In genomic region chr16:67173808-67174705, GRCh38 we compare ENCODE assay signal across 8 cellular contexts. TPM values are rescaled to one million over a fixed set of nuclear protein-coding genes. Genes with fewer than 3 reads are reported as not detected.
A peak's percentile ranks its signal among the peaks of the same experiment; 100 is the strongest.
DNase-seq lines count a peak whose midpoint lies in the region; ATAC-seq and TF ChIP-seq lines count a peak whose summit lies in the region.

No MANE protein-coding gene starts in this region.

- H3K9me3 ChIP-seq in OCI-LY3 (ENCODE audit: insufficient read depth, low read length) (no peaks in the 10 kb centered on the region), transverse colon (no peaks in the 10 kb centered on the region)
- no peaks in the 10 kb centered on the region for H3K9me3 ChIP-seq in naive thymus-derived CD4-positive, alpha-beta T cell (ENCODE audit: control insufficient read depth in 2 of 3, low read length in 3 of 3)

- CTCF ChIA-PET in naive thymus-derived CD4-positive, alpha-beta T cell (lab: Charles Lee), result interaction anchor here (1.1 to 1.5 kb wide), 3 partner anchors 12 to 155 kb away, joined by 4 to 5 read pairs (median 5); no protein-coding TSS in a partner anchor

- ATAC-seq in GM18511 (IDR thresholded peaks at IDR 0.05; ENCODE audit: unreplicated experiment), result peak; percentile 53
- ATAC-seq in naive thymus-derived CD4-positive, alpha-beta T cell, result peak; percentile 87

- H3K4me1 Mint-ChIP-seq in naive thymus-derived CD4-positive, alpha-beta T cell, result peaks cover 15 to 72% (median 36%) of the 10 kb centered on the region in 7 donors

- H3K36me3 Mint-ChIP-seq in naive thymus-derived CD4-positive, alpha-beta T cell, result peaks cover 0 to 33% (median 0%) of the 10 kb centered on the region in 5 donors

- TF ChIP-seq CTCF in AG09319 (IDR thresholded peaks at IDR 0.05; ENCODE audit: low read depth, low read length), result peak; percentile 33
- no peak for TF ChIP-seq CTCF in HL-60 (IDR thresholded peaks at IDR 0.05; ENCODE audit: insufficient read depth, low read length)
- TF ChIP-seq CTCF in OCI-LY3 (IDR thresholded peaks at IDR 0.05; ENCODE audit: low read depth, low read length), result 0 out of 2 replicates have a peak, but pooled peaks have one; percentile 6
- TF ChIP-seq CTCF in fibroblast of pulmonary artery (IDR thresholded peaks at IDR 0.05; ENCODE audit: low read length, missing control alignments), result peak; percentile 27
- TF ChIP-seq CTCF in transverse colon (IDR thresholded peaks at IDR 0.05), result peak in 4 of 5 experiments; percentile 8 to 30 (median 21)

- H3K27ac ChIP-seq in HL-60 (replicated peaks) (no peak overlapping the region), OCI-LY3 (ENCODE audit: low read length) (no peak overlapping the region), transverse colon (peak overlapping the region; percentile 89 to 95 (median 94))
- no peak overlapping the region for H3K27ac ChIP-seq in naive thymus-derived CD4-positive, alpha-beta T cell (ENCODE audit: low read depth, low read length)

- POLR2A ChIA-PET in naive thymus-derived CD4-positive, alpha-beta T cell (lab: Charles Lee), result interaction anchor here (1.0 to 4.1 kb wide), 6 partner anchors 11 to 227 kb away, joined by 3 to 31 read pairs (median 4); partner anchors contain the start of genes FBXL8 and TRADD

- TF ChIP-seq POLR2A in transverse colon (IDR thresholded peaks at IDR 0.05), result peak; percentile 96

- peaks cover 10% of the 10 kb centered on the region; the same call in 1 of the 2 replicates for H3K79me2 ChIP-seq in OCI-LY3 (ENCODE audit: low read length)

- no peak overlapping the region for H2AFZ ChIP-seq in OCI-LY3 (ENCODE audit: low read depth, low read length)

- H3K9ac ChIP-seq in OCI-LY3 (ENCODE audit: low read length), result peak overlapping the region; percentile 45

- DNase-seq in AG09319 (ENCODE audit: extremely low read depth, low read depth) (peak; percentile 56), HL-60 (ENCODE audit: low read depth in 1 of 2, low spot score in 1 of 2) (peak in 1 of 2 experiments; percentile 77), activated gamma-delta T cell (lab: John Stamatoyannopoulos, UW) (peak; percentile 62), fibroblast of pulmonary artery (ENCODE audit: low read depth) (peak; percentile 85), transverse colon (peak; percentile 93)
- DNase-seq in naive thymus-derived CD4-positive, alpha-beta T cell, result peak in 7 of 9 donors; percentile 42 to 78 (median 47)

- peak overlapping the region; percentile 70 to 94 (median 86) for H3K4me3 Mint-ChIP-seq in naive thymus-derived CD4-positive, alpha-beta T cell

- intact Hi-C loops in naive thymus-derived CD4-positive, alpha-beta T cell (cut with micrococcal nuclease), result loop anchor here (1.0 kb wide), 2 partner anchors 9 to 13 kb away; partner anchors contain the start of gene MATCAP1 (in 2 of the 2)
- intact Hi-C loops in transverse colon (cut with DNase I; ENCODE audit: low total_unique reads), result loop anchor here (5.0 kb wide), 1 partner anchor 367 kb away; no protein-coding TSS in a partner anchor

- in situ Hi-C loops in transverse colon (cut with MboI; ENCODE audit: low pct_ligation_motif_present in 1 of 4, low pct_unique_long_range_greater_than_20kb in 1 of 4, low sequenced_read_pairs in 3 of 4), result loop anchor here in 2 of 4 donors (25.0 kb wide), 2 partner anchors 187 to 212 kb away; partner anchors contain the start of genes CES3 (in 1 of the 2) and CES4A (in 1 of the 2)

- H3K9me3 Mint-ChIP-seq in naive thymus-derived CD4-positive, alpha-beta T cell, result peaks cover 0 to 1% (median 0%) of the 10 kb centered on the region in 11 donors

- peaks cover 44% of the 10 kb centered on the region for H3K4me1 ChIP-seq in OCI-LY3 (ENCODE audit: low read length)
- H3K4me1 ChIP-seq in naive thymus-derived CD4-positive, alpha-beta T cell (ENCODE audit: control insufficient read depth in 2 of 2, insufficient read depth in 2 of 2, low read length in 2 of 2), result peaks cover 24 to 29% of the 10 kb centered on the region in 2 donors
- H3K4me1 ChIP-seq in transverse colon, result peaks cover 39 to 62% (median 48%) of the 10 kb centered on the region in 4 donors

- H3K27ac Mint-ChIP-seq in naive thymus-derived CD4-positive, alpha-beta T cell, result peak overlapping the region in 2 of 9 donors; percentile 72 to 89

- no peaks in the 10 kb centered on the region for H4K20me1 ChIP-seq in OCI-LY3 (ENCODE audit: insufficient read depth, low read length)

- peak; percentile 5 for TF ChIP-seq EP300 in transverse colon (IDR thresholded peaks at IDR 0.05; ENCODE audit: low read depth)

- peaks cover 0 to 60% (median 57%) of the 10 kb centered on the region in 5 donors for H3K27me3 Mint-ChIP-seq in naive thymus-derived CD4-positive, alpha-beta T cell

- H3K36me3 ChIP-seq in OCI-LY3 (replicated peaks; ENCODE audit: low read depth, low read length) (peaks cover 17% of the 10 kb centered on the region), transverse colon (no peaks in the 10 kb centered on the region)
- H3K36me3 ChIP-seq in naive thymus-derived CD4-positive, alpha-beta T cell (ENCODE audit: control insufficient read depth in 2 of 3, insufficient read depth in 3 of 3, low read length in 3 of 3), result no peaks in the 10 kb centered on the region

- H3K27me3 ChIP-seq in HL-60 (ENCODE audit: insufficient read depth, poor library complexity, severe bottlenecking), result peaks cover 45% of the 10 kb centered on the region
- no peaks in the 10 kb centered on the region for H3K27me3 ChIP-seq in OCI-LY3 (ENCODE audit: low read depth, low read length)
- H3K27me3 ChIP-seq in naive thymus-derived CD4-positive, alpha-beta T cell (ENCODE audit: control insufficient read depth in 2 of 2, insufficient read depth in 2 of 2, low read length in 2 of 2), result peaks cover 7 to 22% of the 10 kb centered on the region in 2 donors
- H3K27me3 ChIP-seq in transverse colon, result no peaks in the 10 kb centered on the region

- 0% methylated on average over 59 of the region's 71 CpGs; no CpG with 5 or more reads in 1 of the 2 donors for WGBS in transverse colon (ENCODE audit: low coverage in 1 of 2), 2 donors

- peak overlapping the region; percentile 28 for H3K4me3 ChIP-seq in HL-60 (replicated peaks; ENCODE audit: insufficient read depth, low read length)
- peak overlapping the region; percentile 72 for H3K4me3 ChIP-seq in OCI-LY3 (ENCODE audit: low read length)
- H3K4me3 ChIP-seq in fibroblast of pulmonary artery (replicated peaks; ENCODE audit: low read depth, low read length), result peak overlapping the region; percentile 52
- H3K4me3 ChIP-seq in naive thymus-derived CD4-positive, alpha-beta T cell (ENCODE audit: low read length), result peak overlapping the region; percentile 61
- H3K4me3 ChIP-seq in transverse colon, result peak overlapping the region; percentile 29 to 52 (median 40)

- peak overlapping the region; percentile 67 for H3K4me2 ChIP-seq in OCI-LY3 (ENCODE audit: low read length)

RNA-seq across cellular contexts. Expression of gene NOL3, which starts 3.7 kb away (rescaled TPM):
- 10 to 100 TPM in 1 of 5 experiments, 1 to 10 TPM in 3, under 1 TPM in 1; 0.89 to 66.0 (median 1.8) TPM for total RNA-seq in naive thymus-derived CD4-positive, alpha-beta T cell
- polyA plus RNA-seq in naive thymus-derived CD4-positive, alpha-beta T cell, result not detected
- 10 to 100 TPM; 39.5 to 65.9 (median 41.2) TPM for total RNA-seq in transverse colon

RNA-seq across cellular contexts. Expression of gene HSF4, which starts 9.5 kb away (rescaled TPM):
- total RNA-seq in naive thymus-derived CD4-positive, alpha-beta T cell, result 100 to 1,000 TPM in 1 of 5 experiments, 10 to 100 TPM in 2, 1 to 10 TPM in 2; 9.9 to 150 (median 15.5) TPM
- not detected for polyA plus RNA-seq in naive thymus-derived CD4-positive, alpha-beta T cell
- 100 to 1,000 TPM in 1 of 4 donors, 10 to 100 TPM in 3; 29.5 to 136 (median 76.6) TPM for total RNA-seq in transverse colon

RNA-seq across cellular contexts. Expression of gene MATCAP1, which starts 9.7 kb away (rescaled TPM):
- 10 to 100 TPM in 3 of 5 experiments, 1 to 10 TPM in 2; 4.3 to 88.1 (median 11.0) TPM for total RNA-seq in naive thymus-derived CD4-positive, alpha-beta T cell
- polyA plus RNA-seq in naive thymus-derived CD4-positive, alpha-beta T cell, result under 1 TPM; 0.48 to 0.78 TPM
- 100 to 1,000 TPM in 1 of 4 donors, 10 to 100 TPM in 3; 27.6 to 220 (median 32.5) TPM for total RNA-seq in transverse colon

RNA-seq across cellular contexts. Expression of gene FBXL8, which starts 14.3 kb away (rescaled TPM):
- total RNA-seq in naive thymus-derived CD4-positive, alpha-beta T cell, result 10 to 100 TPM in 2 of 5 experiments, 1 to 10 TPM in 3; 8.7 to 84.7 (median 9.7) TPM
- 1 to 10 TPM; 5.2 to 7.8 TPM for polyA plus RNA-seq in naive thymus-derived CD4-positive, alpha-beta T cell
- 10 to 100 TPM; 30.0 to 91.1 (median 55.1) TPM for total RNA-seq in transverse colon

RNA-seq across cellular contexts. Expression of gene TRADD, which starts 14.3 kb away (rescaled TPM):
- 10 to 100 TPM; 47.0 to 92.8 (median 52.8) TPM for total RNA-seq in naive thymus-derived CD4-positive, alpha-beta T cell
- 10 to 100 TPM; 69.8 to 71.1 TPM for polyA plus RNA-seq in naive thymus-derived CD4-positive, alpha-beta T cell
- 10 to 100 TPM; 32.2 to 74.8 (median 42.0) TPM for total RNA-seq in transverse colon

Comparison
In these comparisons a context has a peak if more than half of its experiments do, and no peak if none do; other contexts are left out.
1. H3K27ac ChIP-seq: peak in transverse colon (4 of 4); none in HL-60 (single experiment), OCI-LY3 (single experiment) and naive thymus-derived CD4-positive, alpha-beta T cell (single experiment).
2. Peak in every context shown above with its lines, with median percentiles within 50 percentile points of each other: H3K4me3 ChIP-seq.